ENCODE assay signal across 8 cellular contexts in the genomic region with DNA sequence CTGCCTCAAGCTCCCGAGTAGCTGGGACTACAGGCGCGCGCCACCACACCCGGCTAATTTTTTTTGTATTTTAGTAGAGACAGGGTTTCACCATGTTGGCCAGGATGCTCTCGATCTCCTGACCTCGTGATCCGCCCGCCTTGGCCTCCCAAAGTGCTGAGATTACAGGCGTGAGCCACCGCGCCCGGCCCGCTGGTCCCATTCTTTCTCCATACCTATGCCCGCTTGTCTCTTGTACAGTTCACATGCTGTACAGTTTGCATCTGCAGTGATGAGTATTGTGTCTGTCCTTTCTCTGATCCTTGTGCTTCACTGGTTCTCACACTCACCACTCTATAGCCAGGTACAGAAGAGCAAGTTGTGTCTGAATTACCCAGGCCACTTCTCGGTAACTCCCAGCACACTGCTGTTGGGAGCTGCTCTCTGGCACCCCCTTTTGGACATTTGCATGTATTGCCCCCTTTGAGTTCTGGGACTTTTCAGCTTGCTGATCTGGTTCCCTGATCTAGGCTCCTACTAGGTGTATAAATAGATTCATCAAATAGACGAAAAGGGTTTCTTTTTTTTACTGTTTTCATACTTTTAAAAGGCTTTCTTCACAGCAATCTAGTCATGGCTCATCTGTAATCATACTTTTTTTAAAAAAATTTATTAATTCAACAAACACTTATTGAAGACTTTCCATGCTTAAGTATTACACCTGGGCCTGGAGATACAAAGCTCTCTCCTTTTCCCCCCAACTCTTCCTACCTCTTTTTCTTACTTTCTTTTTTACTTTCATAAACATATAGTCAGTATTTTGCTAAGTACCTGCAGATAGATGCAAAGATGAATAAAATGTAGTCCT. TPM values are rescaled to one million over a fixed set of nuclear protein-coding genes. Genes with fewer than 3 reads are reported as not detected.
DNase-seq lines count a peak whose midpoint lies in the region; ATAC-seq and TF ChIP-seq lines count a peak whose summit lies in the region.

No MANE protein-coding gene starts in this region.

- H3K27ac Mint-ChIP-seq in activated naive CD8-positive, alpha-beta T cell treated with anti-CD3 and anti-CD28 coated beads, Interleukin-2, amount 10 ng/mL, durations not matched to agents 7 days and 5 days: peak overlapping the region; percentile 47

- no peaks in the 10 kb centered on the region for H3K9me3 Mint-ChIP-seq in activated naive CD8-positive, alpha-beta T cell treated with anti-CD3 and anti-CD28 coated beads, Interleukin-2, amount 10 ng/mL, durations not matched to agents 7 days and 5 days

- no peaks in the 10 kb centered on the region for H3K36me3 ChIP-seq in SU-DHL-6 (ENCODE audit: low read length)
- H3K36me3 ChIP-seq in heart right ventricle: peaks cover 0 to 20% (median 0%) of the 10 kb centered on the region in 9 donors

- intact Hi-C loops in heart right ventricle (cut with DNase I): loop anchor here in 5 of 10 donors (5.0 to 10.0 kb wide), 5 partner anchors 176 to 534 kb away; no protein-coding TSS in a partner anchor

- H3K79me2 ChIP-seq in SU-DHL-6 (ENCODE audit: insufficient read depth, low read length): no peaks in the 10 kb centered on the region

- H3K9me3 ChIP-seq in SU-DHL-6 (ENCODE audit: insufficient read depth, low read length): no peaks in the 10 kb centered on the region
- H3K9me3 ChIP-seq in heart right ventricle: no peaks in the 10 kb centered on the region

- H3K27me3 Mint-ChIP-seq in activated naive CD8-positive, alpha-beta T cell treated with anti-CD3 and anti-CD28 coated beads, Interleukin-2, amount 10 ng/mL, durations not matched to agents 7 days and 5 days: no peaks in the 10 kb centered on the region

- no peaks in the 10 kb centered on the region for H3F3A ChIP-seq in SU-DHL-6 (ENCODE audit: insufficient read depth)

- H3K27ac ChIP-seq in SU-DHL-6 (ENCODE audit: low read depth, low read length): no peak overlapping the region
- no peak overlapping the region for H3K27ac ChIP-seq in heart right ventricle

- H3K4me3 ChIP-seq in SU-DHL-6 (ENCODE audit: insufficient read depth, low read length, poor library complexity, severe bottlenecking) (no peak overlapping the region), heart right ventricle (no peak overlapping the region), retinal pigment epithelial cell (ENCODE audit: low read length) (no peak overlapping the region)

- peak; percentile 81 for ATAC-seq in GM21529 (IDR thresholded peaks at IDR 0.05; ENCODE audit: unreplicated experiment)
- ATAC-seq in activated naive CD8-positive, alpha-beta T cell treated with anti-CD3 and anti-CD28 coated beads, Interleukin-2, amount 10 ng/mL, durations not matched to agents 7 days and 5 days (ENCODE audit: low read depth): peak; percentile 88
- ATAC-seq in heart right ventricle: peak in 4 of 8 donors; percentile 56 to 71 (median 61)
- no peak for ATAC-seq in GM18873 (IDR thresholded peaks at IDR 0.05; ENCODE audit: low FRiP score, unreplicated experiment)

- H3K4me3 Mint-ChIP-seq in activated naive CD8-positive, alpha-beta T cell treated with anti-CD3 and anti-CD28 coated beads, Interleukin-2, amount 10 ng/mL, durations not matched to agents 7 days and 5 days: no peak overlapping the region

- TF ChIP-seq CTCF in SU-DHL-6 (IDR thresholded peaks at IDR 0.05; ENCODE audit: insufficient read depth, low read length, poor library complexity, severe bottlenecking) (peak; percentile 96), heart right ventricle (IDR thresholded peaks at IDR 0.05) (peak; percentile 49 to 87 (median 77)), retinal pigment epithelial cell (conservative IDR thresholded peaks at IDR 0.05; ENCODE audit: low read depth, low read length) (peak; percentile 98)

- POLR2A ChIA-PET in activated naive CD8-positive, alpha-beta T cell treated with anti-CD3 and anti-CD28 coated beads, Interleukin-2, amount 10 ng/mL, durations not matched to agents 7 days and 5 days (lab: Charles Lee): no interaction called here

- no peaks in the 10 kb centered on the region for H4K20me1 ChIP-seq in SU-DHL-6 (ENCODE audit: low read depth, low read length)

- H3K9me2 ChIP-seq in SU-DHL-6 (replicated peaks; ENCODE audit: insufficient read depth, low read length): no peaks in the 10 kb centered on the region

- DNase-seq in D341Med (ENCODE audit: low spot score) (peak; percentile 64), MV-4-11 (lab: John Stamatoyannopoulos, UW) (peak; percentile 66), heart right ventricle (peak in 1 of 2 donors; percentile 27), retinal pigment epithelial cell (ENCODE audit: low read depth) (no peak)
- DNase-seq in activated naive CD8-positive, alpha-beta T cell treated with anti-CD3 and anti-CD28 coated beads, Interleukin-2, amount 10 ng/mL, durations not matched to agents 7 days and 5 days: peak; percentile 55

- peaks cover 12% of the 10 kb centered on the region for H3K36me3 Mint-ChIP-seq in activated naive CD8-positive, alpha-beta T cell treated with anti-CD3 and anti-CD28 coated beads, Interleukin-2, amount 10 ng/mL, durations not matched to agents 7 days and 5 days

- H3K4me1 Mint-ChIP-seq in activated naive CD8-positive, alpha-beta T cell treated with anti-CD3 and anti-CD28 coated beads, Interleukin-2, amount 10 ng/mL, durations not matched to agents 7 days and 5 days: peaks cover 17% of the 10 kb centered on the region

- H3K27me3 ChIP-seq in SU-DHL-6 (ENCODE audit: low read length): no peaks in the 10 kb centered on the region
- H3K27me3 ChIP-seq in heart right ventricle: peaks cover 0 to 3% (median 0%) of the 10 kb centered on the region in 7 donors

- no peak overlapping the region for H2AFZ ChIP-seq in SU-DHL-6 (ENCODE audit: low read depth, low read length, severe bottlenecking)

- no peaks in the 10 kb centered on the region for H3K4me1 ChIP-seq in heart right ventricle

- no peak overlapping the region for H3K4me2 ChIP-seq in SU-DHL-6 (ENCODE audit: low read depth, low read length, poor library complexity, severe bottlenecking)

- no peak overlapping the region for H3K9ac ChIP-seq in SU-DHL-6 (ENCODE audit: low read length)

- WGBS in heart right ventricle, 2 donors: 86 to 88% methylated on average over 17 of the region's 17 CpGs

RNA-seq across cellular contexts. Expression of gene AOAH, which starts 53.5 kb away (rescaled TPM):
- total RNA-seq in activated naive CD8-positive, alpha-beta T cell treated with anti-CD3 and anti-CD28 coated beads, Interleukin-2, amount 10 ng/mL, durations not matched to agents 7 days and 5 days: 10 to 100 TPM; 19.4 to 26.8 TPM
- 10 to 100 TPM in 1 of 10 donors, 1 to 10 TPM in 7, under 1 TPM in 2; 0.70 to 19.5 (median 2.2) TPM for total RNA-seq in heart right ventricle
- polyA plus RNA-seq in heart right ventricle: 1 to 10 TPM in 1 of 2 donors, under 1 TPM in 1; 0.73 to 1.1 TPM
